ENCODE assay signal across 2 cellular contexts in genomic region chr9:15205632-15206243, GRCh38.
TF ChIP-seq lines count a peak whose summit lies in the region.

No MANE protein-coding gene starts in this region.

TF ChIP-seq in SK-N-SH treated with all-trans-retinoic acid at 6 μM for 48 hours, 23 proteins besides CTCF, POLR2A, EP300 and RAD21 (continued from another document):
- no peak for TF ChIP-seq CSRNP3 (CRISPR knock-in tag; IDR thresholded peaks at IDR 0.05)
- TF ChIP-seq ESRRG (CRISPR knock-in tag; IDR thresholded peaks at IDR 0.05), result no peak
- TF ChIP-seq PATZ1 (CRISPR knock-in tag; IDR thresholded peaks at IDR 0.05; ENCODE audit: borderline replicate concordance), result no peak

TF ChIP-seq in SK-N-SH, 30 proteins besides CTCF, POLR2A, EP300 and RAD21 (continued from another document):
- TF ChIP-seq REST (IDR thresholded peaks at IDR 0.05; ENCODE audit: low read depth, low read length), result no peak
- TF ChIP-seq GATA2 (CRISPR knock-in tag; IDR thresholded peaks at IDR 0.05), result no peak
